Comparison of ENCODE assay signal across 9 cellular contexts in genomic region chr7:88927-89921, GRCh38.
DNase-seq lines count a peak whose midpoint lies in the region; ATAC-seq lines count a peak whose summit lies in the region.
"Had no signal": no experiment of that assay in that cellular context is flagged by ENCODE, and none has a peak within 500 bp of the region (broad histone marks: within the 10 kb centered on the region; RNA-seq: fewer than 3 reads in every experiment).

No MANE protein-coding gene starts in this region.

- H3K36me3 ChIP-seq in subcutaneous abdominal adipose tissue (ENCODE audit: control insufficient read depth in 5 of 5, insufficient read depth in 5 of 5, low read length in 5 of 5) = no peaks in the 10 kb centered on the region

- H3K4me3 ChIP-seq in subcutaneous abdominal adipose tissue (ENCODE audit: low read depth in 1 of 5, low read length in 5 of 5) = no peak overlapping the region

- H3K4me1 ChIP-seq in subcutaneous abdominal adipose tissue (ENCODE audit: control insufficient read depth in 5 of 5, insufficient read depth in 5 of 5, low read length in 5 of 5) = peaks cover 13 to 35% (median 25%) of the 10 kb centered on the region in 5 donors

- peaks cover 0 to 2% (median 0%) of the 10 kb centered on the region in 5 donors for H3K27me3 ChIP-seq in subcutaneous abdominal adipose tissue (ENCODE audit: control insufficient read depth in 5 of 5, insufficient read depth in 4 of 5, low read length in 5 of 5)

- H3K9me3 Mint-ChIP-seq in T-helper 2 cell treated with Interferon-gamma antibody and Interleukin-4, amounts not matched to agents 5 μg/mL and 100 μg/mL, for 36 hours = no peaks in the 10 kb centered on the region

- ATAC-seq in HG02610 (IDR thresholded peaks at IDR 0.05; ENCODE audit: unreplicated experiment) = no peak

- no peak for DNase-seq in T-helper 2 cell treated with Interferon-gamma antibody and Interleukin-4, amounts not matched to agents 5 μg/mL and 100 μg/mL, for 36 hours (ENCODE audit: low spot score)
- DNase-seq in T-helper 2 cell (no peak), hepatic stellate cell (ENCODE audit: low spot score) (peak; percentile 87), NCI-H1436 treated with DMSO at 0.1 percent for 48 hours (lab: John Stamatoyannopoulos, UW) (no peak)
- DNase-seq in central memory CD4-positive, alpha-beta T cell = no peak

- H3K27ac ChIP-seq in adipose tissue (ENCODE audit: low read depth, low read length) (peak overlapping the region; percentile 9), subcutaneous abdominal adipose tissue (ENCODE audit: low read depth, low read length) (peak overlapping the region; percentile 84)
- H3K27ac ChIP-seq: C4-2B had no signal

- H3K27me3 Mint-ChIP-seq in T-helper 2 cell treated with Interferon-gamma antibody and Interleukin-4, amounts not matched to agents 5 μg/mL and 100 μg/mL, for 36 hours (ENCODE audit: low read depth) = no peaks in the 10 kb centered on the region

- peak overlapping the region in 2 of 5 donors; percentile 46 to 48 for H3K9ac ChIP-seq in subcutaneous abdominal adipose tissue (ENCODE audit: low read length in 5 of 5)

- H3K9me3 ChIP-seq in subcutaneous abdominal adipose tissue (ENCODE audit: control insufficient read depth in 5 of 5, low read length in 5 of 5) = no peaks in the 10 kb centered on the region

- H3K27ac Mint-ChIP-seq in T-helper 2 cell treated with Interferon-gamma antibody and Interleukin-4, amounts not matched to agents 5 μg/mL and 100 μg/mL, for 36 hours = peak overlapping the region; percentile 71

- WGBS in adipose tissue, 3 donors = 75 to 79% (median 75%) methylated on average over 13 of the region's 13 CpGs

- H3K4me3 Mint-ChIP-seq in T-helper 2 cell treated with Interferon-gamma antibody and Interleukin-4, amounts not matched to agents 5 μg/mL and 100 μg/mL, for 36 hours = no peak overlapping the region

- H3K36me3 Mint-ChIP-seq in T-helper 2 cell treated with Interferon-gamma antibody and Interleukin-4, amounts not matched to agents 5 μg/mL and 100 μg/mL, for 36 hours (ENCODE audit: low read depth) = no peaks in the 10 kb centered on the region

- H3K4me1 Mint-ChIP-seq in T-helper 2 cell treated with Interferon-gamma antibody and Interleukin-4, amounts not matched to agents 5 μg/mL and 100 μg/mL, for 36 hours (ENCODE audit: low read depth) = peaks cover 12% of the 10 kb centered on the region
